In genomic region chr11:3022982-3023381, GRCh38 we compare ENCODE assay signal across 10 cellular contexts. TPM values are rescaled to one million over a fixed set of nuclear protein-coding genes. Genes with fewer than 3 reads are reported as not detected.
A peak's percentile ranks its signal among the peaks of the same experiment; 100 is the strongest.
DNase-seq lines count a peak whose midpoint lies in the region; ATAC-seq, FAIRE-seq and TF ChIP-seq lines count a peak whose summit lies in the region.
"Had no signal": no experiment of that assay in that cellular context is flagged by ENCODE, and none has a peak within 500 bp of the region (broad histone marks: within the 10 kb centered on the region; RNA-seq: fewer than 3 reads in every experiment).

No MANE protein-coding gene starts in this region.

- no peaks in the 10 kb centered on the region for H3K79me2 ChIP-seq in astrocyte (ENCODE audit: insufficient read depth, low read length)

- peaks cover 24% of the 10 kb centered on the region for H3K36me3 Mint-ChIP-seq in astrocyte (ENCODE audit: low read depth, unreplicated experiment)

- no peaks in the 10 kb centered on the region for H3K9me3 Mint-ChIP-seq in astrocyte (ENCODE audit: unreplicated experiment)

- ATAC-seq in GM18519 (IDR thresholded peaks at IDR 0.05; ENCODE audit: low FRiP score, unreplicated experiment) (no peak), left lobe of liver (no peak)

- H3K27me3 Mint-ChIP-seq in astrocyte (ENCODE audit: low read depth, unreplicated experiment) = no peaks in the 10 kb centered on the region

- peak overlapping the region; percentile 67 for H3K4me3 Mint-ChIP-seq in astrocyte (ENCODE audit: unreplicated experiment)

- H3K9ac ChIP-seq in astrocyte (ENCODE audit: low read length) = peak overlapping the region; percentile 24

- no peak overlapping the region for H2AFZ ChIP-seq in astrocyte (ENCODE audit: low read depth, low read length)

- peak overlapping the region; percentile 10 for H3K4me2 ChIP-seq in astrocyte (ENCODE audit: low read length)

- H3K36me3 ChIP-seq in astrocyte (ENCODE audit: insufficient read depth, low read length) = peaks cover 21% of the 10 kb centered on the region

- no peaks in the 10 kb centered on the region for H3K27me3 ChIP-seq in HL-60 (ENCODE audit: insufficient read depth, poor library complexity, severe bottlenecking)
- no peaks in the 10 kb centered on the region for H3K27me3 ChIP-seq in astrocyte (ENCODE audit: insufficient read depth, low read length)
- H3K27me3 ChIP-seq in layer of hippocampus (ENCODE audit: control insufficient read depth, insufficient read depth, low read length) = no peaks in the 10 kb centered on the region

- TF ChIP-seq CTCF in AG10803 (conservative IDR thresholded peaks at IDR 0.05; ENCODE audit: low read length) (no peak; the same call in 1 of the 2 replicates), HL-60 (IDR thresholded peaks at IDR 0.05; ENCODE audit: insufficient read depth, low read length) (no peak), astrocyte (IDR thresholded peaks at IDR 0.05; ENCODE audit: insufficient read depth, low read depth, low read length) (no peak)

- no peak for FAIRE-seq in astrocyte (lab: Jason Lieb, UNC)
- FAIRE-seq: G401.6 had no signal

- H3K27ac Mint-ChIP-seq in astrocyte (ENCODE audit: unreplicated experiment) = peak overlapping the region; percentile 94

- no peaks in the 10 kb centered on the region for H3K9me3 ChIP-seq in astrocyte (ENCODE audit: insufficient read depth, low read depth, low read length)

- H3K4me3 ChIP-seq in AG10803 (ENCODE audit: low read length) (no peak overlapping the region), HL-60 (replicated peaks; ENCODE audit: insufficient read depth, low read length) (no peak overlapping the region), astrocyte (ENCODE audit: insufficient read depth, low read depth, low read length) (no peak overlapping the region)

- H4K20me1 ChIP-seq in astrocyte (ENCODE audit: insufficient read depth, low read length) = peaks cover 26% of the 10 kb centered on the region

- DNase-seq in AG10803 (ENCODE audit: low read depth) (peak; percentile 76), HL-60 (ENCODE audit: low read depth in 1 of 2, low spot score in 1 of 2) (no peak), astrocyte (ENCODE audit: low read depth) (peak; percentile 70), left lobe of liver (ENCODE audit: low spot score) (no peak), SIG-M5 (lab: John Stamatoyannopoulos, UW) (no peak), iPS-NIHi7 (ENCODE audit: extremely low spot score) (no peak)
- DNase-seq: effector CD4-positive, alpha-beta T cell had no signal

- H3K27ac ChIP-seq in HL-60 (replicated peaks) = peak overlapping the region; percentile 19; the same call in 1 of the 2 replicates
- H3K27ac ChIP-seq in astrocyte (ENCODE audit: low read depth, low read length) = peak overlapping the region; percentile 50
- H3K27ac ChIP-seq in layer of hippocampus (ENCODE audit: low read depth, low read length) = peak overlapping the region; percentile 4

- peaks cover 10% of the 10 kb centered on the region for H3K4me1 ChIP-seq in astrocyte (ENCODE audit: insufficient read depth, low read length)

- H3K4me1 Mint-ChIP-seq in astrocyte (ENCODE audit: low read depth, unreplicated experiment) = peaks cover 22% of the 10 kb centered on the region

RNA-seq across cellular contexts. Expression of gene NAP1L4, which starts 30.9 kb away (rescaled TPM):
- total RNA-seq in astrocyte (129 and 153 TPM in 2 replicates), left lobe of liver (42.2 TPM)

RNA-seq across cellular contexts. Expression of gene CARS1, which starts 34.2 kb away (rescaled TPM):
- total RNA-seq in astrocyte (123 and 149 TPM in 2 replicates), left lobe of liver (21.0 TPM)

Comparison
In these comparisons a context has a peak if more than half of its experiments do, and no peak if none do; other contexts are left out.
1. DNase-seq: peak in AG10803 (single experiment) and astrocyte (single experiment); none in HL-60 (0 of 2), left lobe of liver (single experiment), SIG-M5 (single experiment) and iPS-NIHi7 (single experiment).
2. Peak in every context shown above with its lines, with median percentiles within 50 percentile points of each other: H3K27ac ChIP-seq.